8 cellular contexts compared by ENCODE assay signal in the genomic region with DNA sequence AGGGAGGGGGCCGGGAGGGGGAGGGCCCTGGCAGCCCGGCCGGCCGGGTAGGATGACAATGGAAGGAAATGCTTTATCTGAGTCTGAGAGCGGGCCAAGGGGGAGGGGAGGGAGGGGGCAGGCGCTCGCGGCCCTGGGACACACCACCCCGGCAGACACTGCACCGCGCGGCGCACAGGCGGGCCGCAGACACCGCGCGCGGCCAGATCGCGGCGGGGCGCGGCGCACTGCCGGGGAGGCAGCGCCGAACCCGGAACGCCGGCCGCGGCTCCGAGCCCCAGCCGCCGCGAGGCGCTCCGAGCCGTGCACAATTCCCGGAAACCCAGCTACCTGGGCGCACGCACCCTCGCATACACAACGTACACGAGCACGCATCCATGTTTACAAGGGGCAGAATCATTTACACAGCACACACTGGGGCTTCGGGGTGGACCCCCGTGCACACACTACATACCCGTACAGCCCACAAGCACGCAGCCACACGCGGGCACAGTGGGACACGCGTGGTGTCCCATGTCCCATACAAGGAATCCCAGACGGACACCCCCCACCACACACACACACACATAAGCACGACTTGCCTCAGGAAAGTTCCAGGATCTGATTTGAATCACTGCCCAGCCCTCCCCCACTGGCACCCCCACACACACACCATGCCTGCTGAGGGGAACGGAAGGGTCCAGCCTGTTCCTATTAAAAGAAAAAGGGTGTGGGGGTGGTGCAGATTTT.
DNase-seq lines count a peak whose midpoint lies in the region; ATAC-seq lines count a peak whose summit lies in the region.

HDAC7 (minus strand) TSS at position 2 of the 729 bp plus-strand sequence. CDS start 118 bp downstream, outside the sequence.

- H3K27me3 Mint-ChIP-seq in effector memory CD8-positive, alpha-beta T cell: no peaks in the 10 kb centered on the region

- DNase-seq in GM03348 (ENCODE audit: low spot score) (peak; percentile 95), NCI-H510A (lab: John Stamatoyannopoulos, UW) (peak; percentile 53), medulla oblongata (ENCODE audit: extremely low spot score) (peak; percentile 75), cortex of kidney (lab: John Stamatoyannopoulos, UW) (no peak)
- DNase-seq in activated CD8-positive, alpha-beta memory T cell treated with anti-CD3 and anti-CD28 coated beads for 24 hours: peak; percentile 88
- peak; percentile 44 to 46 (median 46) for DNase-seq in effector memory CD8-positive, alpha-beta T cell
- peak in 2 of 3 experiments; percentile 55 to 83 for DNase-seq in stimulated activated CD4-positive, alpha-beta T cell treated with anti-CD3 and anti-CD28 coated beads, TNF-alpha, amount 100 ng/mL, for 24 hours (ENCODE audit: low read depth in 3 of 3)

- no peaks in the 10 kb centered on the region for H3K9me3 Mint-ChIP-seq in effector memory CD8-positive, alpha-beta T cell

- peaks cover 17% of the 10 kb centered on the region for H3K36me3 Mint-ChIP-seq in effector memory CD8-positive, alpha-beta T cell (ENCODE audit: insufficient read depth)

- peak; percentile 33 for ATAC-seq in HG02623 (IDR thresholded peaks at IDR 0.05; ENCODE audit: unreplicated experiment)
- ATAC-seq in effector memory CD8-positive, alpha-beta T cell (replicated peaks): peak; percentile 66

- H3K27ac Mint-ChIP-seq in effector memory CD8-positive, alpha-beta T cell: peak within 1 kb of the TSS; percentile 99

- H3K4me3 Mint-ChIP-seq in effector memory CD8-positive, alpha-beta T cell: peak within 1 kb of the TSS; percentile 93 to 94

- H3K4me1 Mint-ChIP-seq in effector memory CD8-positive, alpha-beta T cell (ENCODE audit: low read depth in 2 of 2): peaks cover 68 to 74% of the 10 kb centered on the region in 2 donors
